10 cellular contexts compared by ENCODE assay signal in the genomic region with DNA sequence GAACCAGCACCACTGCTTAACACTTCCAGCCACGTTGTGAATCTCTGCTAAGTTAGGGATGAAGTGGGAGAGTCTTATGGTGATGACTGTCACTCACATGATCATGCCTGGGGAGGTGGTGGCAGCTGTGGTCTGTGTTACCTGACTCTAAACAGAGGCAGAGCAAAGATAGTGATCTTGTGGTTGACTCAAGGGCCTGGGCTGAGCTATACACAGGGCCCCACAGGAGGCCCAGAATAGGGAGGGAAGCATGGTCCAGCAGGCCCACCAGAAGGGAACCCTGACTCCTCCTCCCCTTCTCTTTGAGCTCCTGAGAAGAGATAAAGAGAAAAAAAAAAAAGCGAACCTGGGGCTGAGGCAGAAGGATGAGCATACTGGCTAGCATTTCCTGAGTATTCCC. TPM values are rescaled to one million over a fixed set of nuclear protein-coding genes. Genes with fewer than 3 reads are reported as not detected.
DNase-seq lines count a peak whose midpoint lies in the region; ATAC-seq and TF ChIP-seq lines count a peak whose summit lies in the region.
"Had no signal": no experiment of that assay in that cellular context is flagged by ENCODE, and none has a peak within 500 bp of the region (broad histone marks: within the 10 kb centered on the region; RNA-seq: fewer than 3 reads in every experiment).

No MANE protein-coding gene starts in this region.

- peak overlapping the region; percentile 96; the same call in 1 of the 2 replicates for H3K9ac ChIP-seq in OCI-LY3 (ENCODE audit: low read length)

- 0 out of 2 replicates have a peak overlapping the region, but pooled peaks have one; percentile 11 for H2AFZ ChIP-seq in OCI-LY3 (ENCODE audit: low read depth, low read length)

- H3K9me3 Mint-ChIP-seq in activated T-cell treated with anti-CD3 and anti-CD28 coated beads, Interleukin-2, amount 50 U/mL, for 72 hours: no peaks in the 10 kb centered on the region
- no peaks in the 10 kb centered on the region for H3K9me3 Mint-ChIP-seq in activated T-cell treated with anti-CD3 and anti-CD28 coated beads, Interleukin-2, amount 50 U/mL, for 4 hours
- H3K9me3 Mint-ChIP-seq: IgD-negative memory B cell had no signal

- ATAC-seq in activated T-cell treated with anti-CD3 and anti-CD28 coated beads, Interleukin-2, amount 50 U/mL, for 72 hours (replicated peaks in 1 of 2): peak; percentile 74 to 82
- no peak for ATAC-seq in activated T-cell treated with anti-CD3 and anti-CD28 coated beads, Interleukin-2, amount 50 U/mL, for 4 hours
- ATAC-seq in HG02610 (IDR thresholded peaks at IDR 0.05; ENCODE audit: unreplicated experiment) (peak; percentile 77), HG02970 (IDR thresholded peaks at IDR 0.05; ENCODE audit: low FRiP score, unreplicated experiment) (no peak), GM19463 (IDR thresholded peaks at IDR 0.05; ENCODE audit: unreplicated experiment) (no peak)

- TF ChIP-seq CTCF in OCI-LY3 (IDR thresholded peaks at IDR 0.05; ENCODE audit: low read depth, low read length) (no peak), foreskin fibroblast (IDR thresholded peaks at IDR 0.05; ENCODE audit: low read depth, low read length) (no peak)

- no peaks in the 10 kb centered on the region for H3K27me3 ChIP-seq in OCI-LY3 (ENCODE audit: low read depth, low read length)

- H3K36me3 ChIP-seq in OCI-LY3 (replicated peaks; ENCODE audit: low read depth, low read length): peaks cover 17% of the 10 kb centered on the region
- H3K36me3 ChIP-seq: neutrophil had no signal

- no peaks in the 10 kb centered on the region for H3K36me3 Mint-ChIP-seq in activated T-cell treated with anti-CD3 and anti-CD28 coated beads, Interleukin-2, amount 50 U/mL, for 72 hours (ENCODE audit: insufficient read depth in 2 of 2)
- no peaks in the 10 kb centered on the region for H3K36me3 Mint-ChIP-seq in activated T-cell treated with anti-CD3 and anti-CD28 coated beads, Interleukin-2, amount 50 U/mL, for 4 hours (ENCODE audit: insufficient read depth)

- no peaks in the 10 kb centered on the region for H4K20me1 ChIP-seq in OCI-LY3 (ENCODE audit: insufficient read depth, low read length)

- peaks cover 64% of the 10 kb centered on the region for H3K4me1 ChIP-seq in OCI-LY3 (ENCODE audit: low read length)

- H3K27ac Mint-ChIP-seq in activated T-cell treated with anti-CD3 and anti-CD28 coated beads, Interleukin-2, amount 50 U/mL, for 72 hours: no peak overlapping the region
- H3K27ac Mint-ChIP-seq: IgD-negative memory B cell had no signal

- H3K27me3 Mint-ChIP-seq in activated T-cell treated with anti-CD3 and anti-CD28 coated beads, Interleukin-2, amount 50 U/mL, for 72 hours (ENCODE audit: low read depth): peaks cover 10% of the 10 kb centered on the region
- H3K27me3 Mint-ChIP-seq in activated T-cell treated with anti-CD3 and anti-CD28 coated beads, Interleukin-2, amount 50 U/mL, for 4 hours (ENCODE audit: low read depth): peaks cover 4% of the 10 kb centered on the region

- peaks cover 28% of the 10 kb centered on the region for H3K4me1 Mint-ChIP-seq in activated T-cell treated with anti-CD3 and anti-CD28 coated beads, Interleukin-2, amount 50 U/mL, for 72 hours (ENCODE audit: low read depth)
- peaks cover 8% of the 10 kb centered on the region for H3K4me1 Mint-ChIP-seq in activated T-cell treated with anti-CD3 and anti-CD28 coated beads, Interleukin-2, amount 50 U/mL, for 4 hours (ENCODE audit: low read depth)

- H3K9me3 ChIP-seq in OCI-LY3 (ENCODE audit: insufficient read depth, low read length): no peaks in the 10 kb centered on the region
- H3K9me3 ChIP-seq: neutrophil had no signal

- peak; percentile 1 to 26 for DNase-seq in activated T-cell treated with anti-CD3 and anti-CD28 coated beads, Interleukin-2, amount 50 U/mL, for 72 hours
- no peak for DNase-seq in activated T-cell treated with anti-CD3 and anti-CD28 coated beads, Interleukin-2, amount 50 U/mL, for 4 hours
- no peak for DNase-seq in foreskin fibroblast

- H3K79me2 ChIP-seq in OCI-LY3 (ENCODE audit: low read length): peaks cover 23% of the 10 kb centered on the region

- H3K27ac ChIP-seq in OCI-LY3 (ENCODE audit: low read length) (peak overlapping the region; percentile 98), temporal lobe (ENCODE audit: low read depth, low read length) (peak overlapping the region; percentile 17)
- H3K27ac ChIP-seq: neutrophil had no signal

- H3K4me3 ChIP-seq in OCI-LY3 (ENCODE audit: low read length) (peak overlapping the region; percentile 6; the same call in 1 of the 2 replicates), foreskin fibroblast (ENCODE audit: low read depth in 1 of 2, low read length in 2 of 2) (no peak overlapping the region)

- H3K4me3 Mint-ChIP-seq in activated T-cell treated with anti-CD3 and anti-CD28 coated beads, Interleukin-2, amount 50 U/mL, for 72 hours: no peak overlapping the region
- H3K4me3 Mint-ChIP-seq in activated T-cell treated with anti-CD3 and anti-CD28 coated beads, Interleukin-2, amount 50 U/mL, for 4 hours: no peak overlapping the region
- H3K4me3 Mint-ChIP-seq: IgD-negative memory B cell had no signal

- H3K4me2 ChIP-seq in OCI-LY3 (ENCODE audit: low read length): peak overlapping the region; percentile 93

RNA-seq across cellular contexts. Expression of a gene that starts 55.0 kb away (rescaled TPM):
- total RNA-seq in activated T-cell treated with anti-CD3 and anti-CD28 coated beads, Interleukin-2, amount 50 U/mL, for 72 hours: under 1 TPM; 0.07 to 0.72 TPM
- under 1 TPM; 0.15 to 0.71 (median 0.35) TPM for total RNA-seq in activated T-cell treated with anti-CD3 and anti-CD28 coated beads, Interleukin-2, amount 50 U/mL, for 4 hours
- total RNA-seq in temporal lobe: 63.2 TPM

Comparison
In these comparisons a context has a peak if more than half of its experiments do, and no peak if none do; other contexts are left out.
1. ATAC-seq: peak in activated T-cell treated with anti-CD3 and anti-CD28 coated beads, Interleukin-2, amount 50 U/mL, for 72 hours (2 of 2) and HG02610 (single experiment); none in activated T-cell treated with anti-CD3 and anti-CD28 coated beads, Interleukin-2, amount 50 U/mL, for 4 hours (0 of 2), HG02970 (single experiment) and GM19463 (single experiment).
2. DNase-seq: peak in activated T-cell treated with anti-CD3 and anti-CD28 coated beads, Interleukin-2, amount 50 U/mL, for 72 hours (2 of 2); none in activated T-cell treated with anti-CD3 and anti-CD28 coated beads, Interleukin-2, amount 50 U/mL, for 4 hours (single experiment) and foreskin fibroblast (0 of 2).
3. RNA of a gene that starts 55.0 kb away (total RNA-seq): 63.2 TPM in temporal lobe (single experiment); 0.07 to 0.72 TPM in activated T-cell treated with anti-CD3 and anti-CD28 coated beads, Interleukin-2, amount 50 U/mL, for 72 hours and 0.15 to 0.71 TPM in activated T-cell treated with anti-CD3 and anti-CD28 coated beads, Interleukin-2, amount 50 U/mL, for 4 hours; every median in the first group is over 10 times any median in the second.